In genomic region chr2:154623819-154624218, GRCh38 we compare ENCODE assay signal across 9 cellular contexts.
DNase-seq lines count a peak whose midpoint lies in the region; ATAC-seq and TF ChIP-seq lines count a peak whose summit lies in the region.
"Had no signal": no experiment of that assay in that cellular context is flagged by ENCODE, and none has a peak within 500 bp of the region (broad histone marks: within the 10 kb centered on the region; RNA-seq: fewer than 3 reads in every experiment).

No MANE protein-coding gene starts in this region.

- in situ Hi-C loops in KBM-7 (cut with MboI; ENCODE audit: low pct_unique_long_range_greater_than_20kb, low sequenced_read_pairs): no loop called here
- in situ Hi-C loops in SK-MEL-5 (cut with HindIII; ENCODE audit: low pct_unique_long_range_greater_than_20kb, low sequenced_read_pairs): no loop called here

- H3K4me3 Mint-ChIP-seq in natural killer cell treated with Interleukin-12 subunit alpha and Interleukin-12 subunit beta and Interleukin-15 and Interleukin-18, amount 100 ng/mL, for 72 hours: no peak overlapping the region

- H3K36me3 Mint-ChIP-seq in natural killer cell treated with Interleukin-12 subunit alpha and Interleukin-12 subunit beta and Interleukin-15 and Interleukin-18, amount 100 ng/mL, for 72 hours: peaks cover 8% of the 10 kb centered on the region

- no peaks in the 10 kb centered on the region for H3K27me3 Mint-ChIP-seq in natural killer cell treated with Interleukin-12 subunit alpha and Interleukin-12 subunit beta and Interleukin-15 and Interleukin-18, amount 100 ng/mL, for 72 hours

- H3K27ac Mint-ChIP-seq in natural killer cell treated with Interleukin-12 subunit alpha and Interleukin-12 subunit beta and Interleukin-15 and Interleukin-18, amount 100 ng/mL, for 72 hours: no peak overlapping the region

- DNase-seq in Ammon's horn (ENCODE audit: low spot score): peak; percentile 87
- DNase-seq in KBM-7: peak; percentile 50
- peak; percentile 71 for DNase-seq in SK-MEL-5 (ENCODE audit: low read depth, low spot score)
- peak in 1 of 2 donors; percentile 6 for DNase-seq in foreskin keratinocyte
- DNase-seq in posterior cingulate gyrus: peak in 7 of 10 donors; percentile 39 to 88 (median 55)
- DNase-seq in AG08396 (ENCODE audit: low spot score): no peak
- no peak for DNase-seq in natural killer cell treated with Interleukin-12 subunit alpha and Interleukin-12 subunit beta and Interleukin-15 and Interleukin-18, amount 100 ng/mL, for 72 hours (ENCODE audit: low spot score)

- H3K27ac ChIP-seq in foreskin keratinocyte: no peak overlapping the region
- H3K27ac ChIP-seq: epithelial cell of prostate had no signal

- peak; percentile 53 for ATAC-seq in GM19023 (IDR thresholded peaks at IDR 0.05; ENCODE audit: unreplicated experiment)
- peak; percentile 25 for ATAC-seq in foreskin keratinocyte
- no peak for ATAC-seq in natural killer cell treated with Interleukin-12 subunit alpha and Interleukin-12 subunit beta and Interleukin-15 and Interleukin-18, amount 100 ng/mL, for 72 hours

- H3K9me3 Mint-ChIP-seq in natural killer cell treated with Interleukin-12 subunit alpha and Interleukin-12 subunit beta and Interleukin-15 and Interleukin-18, amount 100 ng/mL, for 72 hours: peaks cover 7% of the 10 kb centered on the region

- no peaks in the 10 kb centered on the region for H3K4me1 ChIP-seq in foreskin keratinocyte

- no peaks in the 10 kb centered on the region for H3K4me1 Mint-ChIP-seq in natural killer cell treated with Interleukin-12 subunit alpha and Interleukin-12 subunit beta and Interleukin-15 and Interleukin-18, amount 100 ng/mL, for 72 hours (ENCODE audit: low read depth in 2 of 2)

- H3K27me3 ChIP-seq in foreskin keratinocyte: no peaks in the 10 kb centered on the region

- intact Hi-C loops in posterior cingulate gyrus (cut with DNase I): loop anchor here (1.0 to 2.0 kb wide), 2 partner anchors 600 to 685 kb away; no protein-coding TSS in a partner anchor

- peak; percentile 52 for TF ChIP-seq CTCF in foreskin keratinocyte (conservative IDR thresholded peaks at IDR 0.05)

Comparison
In these comparisons a context has a peak if more than half of its experiments do, and no peak if none do; other contexts are left out.
1. DNase-seq: peak in Ammon's horn (single experiment), KBM-7 (single experiment), SK-MEL-5 (single experiment) and posterior cingulate gyrus (7 of 10); none in AG08396 (single experiment) and natural killer cell treated with Interleukin-12 subunit alpha and Interleukin-12 subunit beta and Interleukin-15 and Interleukin-18, amount 100 ng/mL, for 72 hours (single experiment).
2. ATAC-seq: peak in GM19023 (single experiment) and foreskin keratinocyte (single experiment); none in natural killer cell treated with Interleukin-12 subunit alpha and Interleukin-12 subunit beta and Interleukin-15 and Interleukin-18, amount 100 ng/mL, for 72 hours (0 of 2).